ENCODE assay signal across 8 cellular contexts in the genomic region with DNA sequence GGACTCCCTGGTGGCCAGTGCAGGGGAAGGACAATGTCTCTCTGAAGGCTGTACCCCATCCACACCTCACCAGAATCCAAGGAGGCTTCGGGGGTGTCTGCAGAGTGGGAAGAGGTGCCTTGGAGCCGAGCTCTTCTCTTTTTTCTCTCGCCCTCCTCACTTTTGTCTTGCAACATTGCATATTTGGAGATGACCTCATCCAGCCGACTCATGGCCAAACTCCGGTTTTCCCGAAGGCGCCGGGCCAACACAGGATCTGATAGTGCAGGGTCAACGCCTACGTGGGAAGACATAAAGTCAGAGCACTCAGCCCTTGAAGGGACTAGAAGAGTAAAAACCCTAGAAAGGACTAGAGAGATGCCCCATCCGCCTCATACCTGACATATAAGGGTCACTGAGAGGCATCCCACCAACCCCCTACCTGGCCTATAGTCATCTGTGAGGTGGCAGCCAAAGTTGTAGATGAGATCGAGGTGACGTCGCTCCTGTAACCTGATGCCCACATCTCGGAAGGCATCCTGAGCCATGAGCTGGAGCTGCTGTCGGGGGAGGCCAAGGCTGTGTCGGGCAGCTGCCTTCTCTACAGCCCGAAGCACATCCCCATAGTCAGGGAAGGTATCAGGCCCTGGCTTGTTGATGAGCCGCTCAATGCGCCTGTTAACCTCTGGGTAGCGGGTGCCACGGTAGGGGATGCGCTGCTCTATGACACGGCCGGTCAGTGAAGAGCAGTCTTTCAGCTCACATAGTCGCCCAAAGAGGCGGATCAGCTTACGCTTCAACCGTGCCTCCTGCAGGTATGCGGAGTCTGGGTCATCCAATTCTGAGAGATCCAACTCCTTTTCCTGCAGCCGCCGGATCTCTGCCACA. TPM values are rescaled to one million over a fixed set of nuclear protein-coding genes. Genes with fewer than 3 reads are reported as not detected.
DNase-seq lines count a peak whose midpoint lies in the region; ATAC-seq and TF ChIP-seq lines count a peak whose summit lies in the region.

No MANE protein-coding gene starts in this region.

- H3K27me3 Mint-ChIP-seq in activated CD4-positive, alpha-beta T cell treated with anti-CD3 and anti-CD28 coated beads, Interleukin-2, amount 10 ng/mL, durations not matched to agents 24 days and 14 days, result no peaks in the 10 kb centered on the region
- no peaks in the 10 kb centered on the region for H3K27me3 Mint-ChIP-seq in activated naive CD8-positive, alpha-beta T cell

- peak overlapping the region; percentile 77 for H3K27ac Mint-ChIP-seq in activated CD4-positive, alpha-beta T cell treated with anti-CD3 and anti-CD28 coated beads, Interleukin-2, amount 10 ng/mL, durations not matched to agents 24 days and 14 days
- peak overlapping the region; percentile 75 for H3K27ac Mint-ChIP-seq in activated naive CD8-positive, alpha-beta T cell

- H3K4me3 ChIP-seq in iPS-15b (ENCODE audit: low read depth, low read length) (peak overlapping the region; percentile 22), thoracic aorta (peak overlapping the region; percentile 33)

- no peaks in the 10 kb centered on the region for H3K9me3 Mint-ChIP-seq in activated CD4-positive, alpha-beta T cell treated with anti-CD3 and anti-CD28 coated beads, Interleukin-2, amount 10 ng/mL, durations not matched to agents 24 days and 14 days
- H3K9me3 Mint-ChIP-seq in activated naive CD8-positive, alpha-beta T cell (ENCODE audit: low read depth), result no peaks in the 10 kb centered on the region

- H3K27me3 ChIP-seq in iPS-15b (ENCODE audit: control insufficient read depth, insufficient read depth, low read length) (no peaks in the 10 kb centered on the region), thoracic aorta (replicated peaks; ENCODE audit: insufficient read depth) (no peaks in the 10 kb centered on the region)

- peak overlapping the region; percentile 93 for H3K4me3 Mint-ChIP-seq in activated CD4-positive, alpha-beta T cell treated with anti-CD3 and anti-CD28 coated beads, Interleukin-2, amount 10 ng/mL, durations not matched to agents 24 days and 14 days
- peak overlapping the region; percentile 93 for H3K4me3 Mint-ChIP-seq in activated naive CD8-positive, alpha-beta T cell

- TF ChIP-seq CTCF in thoracic aorta (IDR thresholded peaks at IDR 0.05), result no peak

- no peak for DNase-seq in activated CD4-positive, alpha-beta T cell treated with anti-CD3 and anti-CD28 coated beads, Interleukin-2, amount 10 ng/mL, durations not matched to agents 24 days and 14 days
- no peak for DNase-seq in activated CD4-positive, alpha-beta T cell treated with anti-CD3 and anti-CD28 coated beads, Interleukin-2, amount 50 U/mL, for 48 hours
- DNase-seq in thoracic aorta (ENCODE audit: low spot score) (no peak), epidermal melanocyte (ENCODE audit: insufficient read length, low spot score) (no peak)
- DNase-seq in activated CD4-positive, CD25-positive, alpha-beta regulatory T cell (lab: John Stamatoyannopoulos, UW), result no peak
- no peak for DNase-seq in stimulated activated naive CD4-positive, alpha-beta T cell treated with Interleukin-2 at 50 U/mL for 16 hours (lab: John Stamatoyannopoulos, UW)

- H3K4me1 ChIP-seq in iPS-15b (ENCODE audit: control insufficient read depth, insufficient read depth, low read length) (peaks cover 17% of the 10 kb centered on the region), thoracic aorta (ENCODE audit: control insufficient read depth in 1 of 2, low read depth in 2 of 2) (peaks cover 49 to 61% of the 10 kb centered on the region in 2 donors)

- no peak overlapping the region for H3K9ac ChIP-seq in iPS-15b (ENCODE audit: low read depth, low read length)

- peak overlapping the region; percentile 70 to 75 for H3K27ac ChIP-seq in thoracic aorta

- no peak for ATAC-seq in thoracic aorta (ENCODE audit: insufficient number of reproducible peaks, low FRiP score, low read depth)

- H3K9me3 ChIP-seq in iPS-15b (ENCODE audit: control insufficient read depth, insufficient read depth, low read length), result no peaks in the 10 kb centered on the region
- no peaks in the 10 kb centered on the region for H3K9me3 ChIP-seq in thoracic aorta

- intact Hi-C loops in activated CD4-positive, alpha-beta T cell treated with anti-CD3 and anti-CD28 coated beads, Interleukin-2, amount 10 ng/mL, durations not matched to agents 24 days and 14 days (cut with micrococcal nuclease), result no loop called here

- H3K36me3 Mint-ChIP-seq in activated CD4-positive, alpha-beta T cell treated with anti-CD3 and anti-CD28 coated beads, Interleukin-2, amount 10 ng/mL, durations not matched to agents 24 days and 14 days (ENCODE audit: low read depth), result peaks cover 44% of the 10 kb centered on the region
- peaks cover 6% of the 10 kb centered on the region for H3K36me3 Mint-ChIP-seq in activated naive CD8-positive, alpha-beta T cell

- peaks cover 59% of the 10 kb centered on the region for H3K4me1 Mint-ChIP-seq in activated CD4-positive, alpha-beta T cell treated with anti-CD3 and anti-CD28 coated beads, Interleukin-2, amount 10 ng/mL, durations not matched to agents 24 days and 14 days
- peaks cover 65% of the 10 kb centered on the region for H3K4me1 Mint-ChIP-seq in activated naive CD8-positive, alpha-beta T cell (ENCODE audit: low read depth)

- H3K36me3 ChIP-seq in iPS-15b (ENCODE audit: control insufficient read depth, insufficient read depth, low read length) (peaks cover 30% of the 10 kb centered on the region), thoracic aorta (peaks cover 16% of the 10 kb centered on the region)

RNA-seq across cellular contexts. Expression of a gene that starts 2.2 kb away (rescaled TPM):
- 64.9 and 71.3 TPM in 2 replicates for total RNA-seq in activated CD4-positive, alpha-beta T cell treated with anti-CD3 and anti-CD28 coated beads, Interleukin-2, amount 10 ng/mL, durations not matched to agents 24 days and 14 days
- total RNA-seq in thoracic aorta, result 10 to 100 TPM; 32.4 to 78.5 TPM

RNA-seq across cellular contexts. Expression of a gene that starts 3.0 kb away (rescaled TPM):
- 11.3 and 14.3 TPM in 2 replicates for total RNA-seq in activated CD4-positive, alpha-beta T cell treated with anti-CD3 and anti-CD28 coated beads, Interleukin-2, amount 10 ng/mL, durations not matched to agents 24 days and 14 days
- total RNA-seq in thoracic aorta, result 10 to 100 TPM; 15.0 to 29.5 TPM

RNA-seq across cellular contexts. Expression of a gene that starts 6.7 kb away (rescaled TPM):
- total RNA-seq in activated CD4-positive, alpha-beta T cell treated with anti-CD3 and anti-CD28 coated beads, Interleukin-2, amount 10 ng/mL, durations not matched to agents 24 days and 14 days, result 271 and 278 TPM in 2 replicates
- total RNA-seq in thoracic aorta, result 100 to 1,000 TPM in 1 of 2 donors, 10 to 100 TPM in 1; 88.0 to 107 TPM

RNA-seq across cellular contexts. Expression of a gene that starts 21.8 kb away (rescaled TPM):
- total RNA-seq in activated CD4-positive, alpha-beta T cell treated with anti-CD3 and anti-CD28 coated beads, Interleukin-2, amount 10 ng/mL, durations not matched to agents 24 days and 14 days, result 27.3 and 28.4 TPM in 2 replicates
- 10 to 100 TPM; 49.9 to 83.5 TPM for total RNA-seq in thoracic aorta

RNA-seq across cellular contexts. Expression of a gene that starts 31.1 kb away (rescaled TPM):
- total RNA-seq in activated CD4-positive, alpha-beta T cell treated with anti-CD3 and anti-CD28 coated beads, Interleukin-2, amount 10 ng/mL, durations not matched to agents 24 days and 14 days, result 114 and 132 TPM in 2 replicates
- 10 to 100 TPM; 26.8 to 31.9 TPM for total RNA-seq in thoracic aorta
